38 cellular contexts compared by ENCODE assay signal in the genomic region with DNA sequence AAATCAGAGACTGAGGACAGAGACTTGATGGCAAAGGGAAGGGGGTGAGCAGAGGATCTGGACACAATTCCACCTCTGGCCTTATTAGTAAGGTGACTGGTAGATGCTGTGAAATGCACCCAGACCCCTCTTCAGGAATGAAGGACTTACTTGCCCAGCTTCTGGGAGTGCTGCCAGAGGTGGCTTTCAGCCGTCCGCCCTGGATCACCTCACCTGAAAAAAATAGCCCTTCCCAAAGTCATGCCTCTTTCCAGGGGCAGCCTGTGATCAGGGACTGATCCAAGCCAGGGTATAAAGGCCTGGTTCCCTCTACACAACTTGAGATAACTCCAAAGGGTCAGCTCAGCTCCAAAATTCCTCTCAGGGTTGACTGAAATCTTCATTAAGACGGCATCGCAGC. TPM values are rescaled to one million over a fixed set of nuclear protein-coding genes. Genes with fewer than 3 reads are reported as not detected.
"Had no signal": no experiment of that assay in that cellular context is flagged by ENCODE, and none has a peak within 500 bp of the region (broad histone marks: within the 10 kb centered on the region; RNA-seq: fewer than 3 reads in every experiment).

No MANE protein-coding gene starts in this region.

- H3K36me3 ChIP-seq: MG63 had no signal

- H3K9me3 ChIP-seq: MG63 had no signal

- H3K4me3 ChIP-seq: MG63 had no signal

- H3K27me3 ChIP-seq: MG63 had no signal

- H3K4me2 ChIP-seq: KMS-11 had no signal

- H3K9ac ChIP-seq: KMS-11 had no signal

- H3K27ac ChIP-seq: KMS-11 had no signal

- DNase-seq: Kasumi-1, MG63, MM.1S, MV-4-11, NCI-H1048, NCI-H1092, NCI-H1092 treated with DMSO at 0.1 percent for 48 hours, NCI-H1105, NCI-H1105 treated with DMSO at 0.1 percent for 48 hours, NCI-H1417, NCI-H1417 treated with DMSO at 0.1 percent for 48 hours, NCI-H1436, NCI-H1436 treated with DMSO at 0.1 percent for 48 hours, NCI-H146, NCI-H1694, NCI-H1694 treated with DMSO at 0.1 percent for 48 hours, NCI-H187, NCI-H187 treated with DMSO at 0.1 percent for 48 hours, NCI-H1930, NCI-H2029, NCI-H2029 treated with DMSO at 0.1 percent for 48 hours, NCI-H2081, NCI-H2081 treated with DMSO at 0.1 percent for 48 hours, NCI-H2107, NCI-H2171, NCI-H2171 treated with DMSO at 0.1 percent for 48 hours, NCI-H2227 treated with DMSO at 0.1 percent for 48 hours, NCI-H226, NCI-H345, NCI-H446, NCI-H446 treated with DMSO at 0.1 percent for 48 hours, NCI-H510A, NCI-H510A treated with DMSO at 0.1 percent for 48 hours had no signal

RNA-seq across cellular contexts. Expression of gene TMEM238L, which starts 53.7 kb away (rescaled TPM):
- total RNA-seq: LHCN-M2, M059J, MCF 10A, NCI-H460 had no signal
